8 cellular contexts compared by ENCODE assay signal in genomic region chr6:56091159-56091869, GRCh38.
A peak's percentile ranks its signal among the peaks of the same experiment; 100 is the strongest.
DNase-seq lines count a peak whose midpoint lies in the region; ATAC-seq and TF ChIP-seq lines count a peak whose summit lies in the region.

No MANE protein-coding gene starts in this region.

- in situ Hi-C loops in ACHN (cut with HindIII; ENCODE audit: low pct_ligation_motif_present, low pct_unique_long_range_greater_than_20kb, low sequenced_read_pairs), result no loop called here

- H3K4me1 ChIP-seq in HUES64 (ENCODE audit: insufficient read depth, low read length) (peaks cover 9% of the 10 kb centered on the region), ascending aorta (peaks cover 0 to 13% of the 10 kb centered on the region in 2 donors), ovary (ENCODE audit: insufficient read depth) (no peaks in the 10 kb centered on the region)

- H3K4me3 ChIP-seq in HUES64 (ENCODE audit: low read length) (no peak overlapping the region), ascending aorta (peak overlapping the region in 1 of 2 donors; percentile 9), ovary (no peak overlapping the region)

- H3K27ac ChIP-seq in HUES64 (ENCODE audit: low read depth, low read length) (0 out of 2 replicates have a peak overlapping the region, but pooled peaks have one; percentile 1), ascending aorta (peak overlapping the region; percentile 79 to 86), ovary (no peak overlapping the region)

- H3K27me3 ChIP-seq in HUES64 (ENCODE audit: insufficient read depth, low read length), result no peaks in the 10 kb centered on the region
- no peaks in the 10 kb centered on the region for H3K27me3 ChIP-seq in ascending aorta
- no peaks in the 10 kb centered on the region for H3K27me3 ChIP-seq in ovary

- no peak overlapping the region for H3K9ac ChIP-seq in HUES64 (ENCODE audit: low read depth, low read length)

- DNase-seq in ACHN, result peak; percentile 75
- no peak for DNase-seq in ascending aorta (ENCODE audit: low spot score in 2 of 2)
- peak; percentile 95 for DNase-seq in iris pigment epithelial cell (ENCODE audit: low read depth)
- no peak for DNase-seq in activated CD8-positive, alpha-beta memory T cell treated with anti-CD3 and anti-CD28 coated beads, Interleukin-2, amount 50 U/mL, for 48 hours
- DNase-seq in NCI-H146 treated with DMSO at 0.1 percent for 48 hours (lab: John Stamatoyannopoulos, UW; ENCODE audit: unreplicated experiment), result no peak
- DNase-seq in ovary, result no peak
- no peak for DNase-seq in omental fat pad (ENCODE audit: low spot score)

- no peaks in the 10 kb centered on the region for H3K9me3 ChIP-seq in HUES64 (ENCODE audit: insufficient read depth, low read depth, low read length)
- H3K9me3 ChIP-seq in ascending aorta, result peaks cover 0 to 15% of the 10 kb centered on the region in 2 donors
- H3K9me3 ChIP-seq in ovary, result no peaks in the 10 kb centered on the region

- ATAC-seq in omental fat pad (ENCODE audit: low FRiP score), result no peak

- no peak for TF ChIP-seq EP300 in ovary (IDR thresholded peaks at IDR 0.05)

- H3K36me3 ChIP-seq in HUES64 (ENCODE audit: insufficient read depth, low read length) (no peaks in the 10 kb centered on the region), ascending aorta (no peaks in the 10 kb centered on the region), ovary (no peaks in the 10 kb centered on the region)

- no peak for TF ChIP-seq POLR2A in ovary (IDR thresholded peaks at IDR 0.05)

- 87% methylated on average over 3 of the region's 3 CpGs for WGBS in HUES64
- 62 to 66% (median 63%) methylated on average over 3 of the region's 3 CpGs for WGBS in ovary, 3 donors

- intact Hi-C loops in ascending aorta (cut with DNase I) (loop anchor here (5.0 kb wide), 2 partner anchors 156 to 281 kb away; partner anchors contain the start of gene COL21A1), ovary (cut with DNase I) (no loop called here)

- no peak for TF ChIP-seq CTCF in ascending aorta (IDR thresholded peaks at IDR 0.05)
- no peak for TF ChIP-seq CTCF in ovary (IDR thresholded peaks at IDR 0.05)
- no peak for TF ChIP-seq CTCF in omental fat pad (IDR thresholded peaks at IDR 0.05)

Comparison
In these comparisons a context has a peak if more than half of its experiments do, and no peak if none do; other contexts are left out.
1. DNase-seq: peak in ACHN (single experiment) and iris pigment epithelial cell (single experiment); none in ascending aorta (0 of 2), activated CD8-positive, alpha-beta memory T cell treated with anti-CD3 and anti-CD28 coated beads, Interleukin-2, amount 50 U/mL, for 48 hours (single experiment), NCI-H146 treated with DMSO at 0.1 percent for 48 hours (single experiment), ovary (0 of 5) and omental fat pad (single experiment).
2. H3K27ac ChIP-seq: peak in HUES64 (single experiment) and ascending aorta (2 of 2); none in ovary (0 of 2).